2 cellular contexts compared by ENCODE assay signal in the genomic region with DNA sequence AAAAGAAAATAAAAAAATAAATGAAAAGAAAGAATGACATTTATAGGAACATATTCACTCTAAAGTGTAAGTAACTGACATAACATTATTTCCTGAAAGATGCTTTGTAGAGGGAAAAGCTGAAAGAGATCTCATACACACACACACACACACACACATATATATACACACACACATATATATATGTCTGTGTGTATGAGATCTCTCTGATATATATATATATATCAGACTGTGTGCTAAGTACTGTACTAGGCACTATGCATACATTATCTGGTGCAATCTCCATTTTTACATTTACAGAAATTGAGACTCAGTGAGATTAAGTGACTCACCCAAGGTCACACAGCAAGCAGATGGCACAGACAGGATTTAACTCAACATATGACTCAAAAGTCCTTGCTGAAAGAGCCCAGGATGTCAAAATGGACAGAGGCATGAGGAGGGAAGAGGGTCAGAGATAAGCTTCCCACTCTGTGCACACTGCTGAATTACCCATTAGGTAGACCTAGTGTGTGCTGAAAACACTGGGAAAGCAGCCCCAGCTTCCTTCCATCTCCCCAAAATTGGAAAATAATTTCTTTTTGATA.
TF ChIP-seq lines count a peak whose summit lies in the region.

No MANE protein-coding gene starts in this region.

TF ChIP-seq in GM23338, 12 proteins besides CTCF, POLR2A, EP300 and RAD21:
- TF ChIP-seq REST (IDR thresholded peaks at IDR 0.05; ENCODE audit: unreplicated experiment) (no peak), ZNF114 (CRISPR knock-in tag; IDR thresholded peaks at IDR 0.05) (no peak), POLR2AphosphoS5 (IDR thresholded peaks at IDR 0.05; ENCODE audit: low read depth) (no peak)
- TF ChIP-seq, protein P1, sequence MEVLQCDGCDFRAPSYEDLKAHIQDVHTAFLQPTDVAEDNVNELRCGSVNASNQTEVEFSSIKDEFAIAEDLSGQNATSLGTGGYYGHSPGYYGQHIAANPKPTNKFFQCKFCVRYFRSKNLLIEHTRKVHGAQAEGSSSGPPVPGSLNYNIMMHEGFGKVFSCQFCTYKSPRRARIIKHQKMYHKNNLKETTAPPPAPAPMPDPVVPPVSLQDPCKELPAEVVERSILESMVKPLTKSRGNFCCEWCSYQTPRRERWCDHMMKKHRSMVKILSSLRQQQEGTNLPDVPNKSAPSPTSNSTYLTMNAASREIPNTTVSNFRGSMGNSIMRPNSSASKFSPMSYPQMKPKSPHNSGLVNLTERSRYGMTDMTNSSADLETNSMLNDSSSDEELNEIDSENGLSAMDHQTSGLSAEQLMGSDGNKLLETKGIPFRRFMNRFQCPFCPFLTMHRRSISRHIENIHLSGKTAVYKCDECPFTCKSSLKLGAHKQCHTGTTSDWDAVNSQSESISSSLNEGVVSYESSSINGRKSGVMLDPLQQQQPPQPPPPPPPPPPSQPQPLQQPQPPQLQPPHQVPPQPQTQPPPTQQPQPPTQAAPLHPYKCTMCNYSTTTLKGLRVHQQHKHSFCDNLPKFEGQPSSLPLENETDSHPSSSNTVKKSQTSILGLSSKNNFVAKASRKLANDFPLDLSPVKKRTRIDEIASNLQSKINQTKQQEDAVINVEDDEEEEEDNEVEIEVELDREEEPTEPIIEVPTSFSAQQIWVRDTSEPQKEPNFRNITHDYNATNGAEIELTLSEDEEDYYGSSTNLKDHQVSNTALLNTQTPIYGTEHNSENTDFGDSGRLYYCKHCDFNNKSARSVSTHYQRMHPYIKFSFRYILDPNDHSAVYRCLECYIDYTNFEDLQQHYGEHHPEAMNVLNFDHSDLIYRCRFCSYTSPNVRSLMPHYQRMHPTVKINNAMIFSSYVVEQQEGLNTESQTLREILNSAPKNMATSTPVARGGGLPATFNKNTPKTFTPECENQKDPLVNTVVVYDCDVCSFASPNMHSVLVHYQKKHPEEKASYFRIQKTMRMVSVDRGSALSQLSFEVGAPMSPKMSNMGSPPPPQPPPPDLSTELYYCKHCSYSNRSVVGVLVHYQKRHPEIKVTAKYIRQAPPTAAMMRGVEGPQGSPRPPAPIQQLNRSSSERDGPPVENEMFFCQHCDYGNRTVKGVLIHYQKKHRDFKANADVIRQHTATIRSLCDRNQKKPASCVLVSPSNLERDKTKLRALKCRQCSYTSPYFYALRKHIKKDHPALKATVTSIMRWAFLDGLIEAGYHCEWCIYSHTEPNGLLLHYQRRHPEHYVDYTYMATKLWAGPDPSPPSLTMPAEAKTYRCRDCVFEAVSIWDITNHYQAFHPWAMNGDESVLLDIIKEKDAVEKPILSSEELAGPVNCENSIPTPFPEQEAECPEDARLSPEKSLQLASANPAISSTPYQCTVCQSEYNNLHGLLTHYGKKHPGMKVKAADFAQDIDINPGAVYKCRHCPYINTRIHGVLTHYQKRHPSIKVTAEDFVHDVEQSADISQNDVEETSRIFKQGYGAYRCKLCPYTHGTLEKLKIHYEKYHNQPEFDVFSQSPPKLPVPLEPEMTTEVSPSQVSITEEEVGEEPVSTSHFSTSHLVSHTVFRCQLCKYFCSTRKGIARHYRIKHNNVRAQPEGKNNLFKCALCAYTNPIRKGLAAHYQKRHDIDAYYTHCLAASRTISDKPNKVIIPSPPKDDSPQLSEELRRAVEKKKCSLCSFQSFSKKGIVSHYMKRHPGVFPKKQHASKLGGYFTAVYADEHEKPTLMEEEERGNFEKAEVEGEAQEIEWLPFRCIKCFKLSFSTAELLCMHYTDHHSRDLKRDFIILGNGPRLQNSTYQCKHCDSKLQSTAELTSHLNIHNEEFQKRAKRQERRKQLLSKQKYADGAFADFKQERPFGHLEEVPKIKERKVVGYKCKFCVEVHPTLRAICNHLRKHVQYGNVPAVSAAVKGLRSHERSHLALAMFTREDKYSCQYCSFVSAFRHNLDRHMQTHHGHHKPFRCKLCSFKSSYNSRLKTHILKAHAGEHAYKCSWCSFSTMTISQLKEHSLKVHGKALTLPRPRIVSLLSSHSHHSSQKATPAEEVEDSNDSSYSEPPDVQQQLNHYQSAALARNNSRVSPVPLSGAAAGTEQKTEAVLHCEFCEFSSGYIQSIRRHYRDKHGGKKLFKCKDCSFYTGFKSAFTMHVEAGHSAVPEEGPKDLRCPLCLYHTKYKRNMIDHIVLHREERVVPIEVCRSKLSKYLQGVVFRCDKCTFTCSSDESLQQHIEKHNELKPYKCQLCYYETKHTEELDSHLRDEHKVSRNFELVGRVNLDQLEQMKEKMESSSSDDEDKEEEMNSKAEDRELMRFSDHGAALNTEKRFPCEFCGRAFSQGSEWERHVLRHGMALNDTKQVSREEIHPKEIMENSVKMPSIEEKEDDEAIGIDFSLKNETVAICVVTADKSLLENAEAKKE (CRISPR knock-in tag; IDR thresholded peaks at IDR 0.05): no peak
TF ChIP-seq in GM23338: peak in this region for 0.

TF ChIP-seq in SK-N-SH, 30 proteins besides CTCF, POLR2A, EP300 and RAD21 (continued from another document):
- TF ChIP-seq REST (IDR thresholded peaks at IDR 0.05; ENCODE audit: low read depth, low read length) (0 out of 2 replicates have a peak, but pooled peaks have one; percentile 10), TAF1 (IDR thresholded peaks at IDR 0.05; ENCODE audit: borderline replicate concordance, low read depth, low read length) (no peak), IRF3 (IDR thresholded peaks at IDR 0.05; ENCODE audit: low read depth, low read length) (no peak), FOXM1 (IDR thresholded peaks at IDR 0.05; ENCODE audit: low read depth) (no peak), NRF1 (IDR thresholded peaks at IDR 0.05; ENCODE audit: low read depth, low read length) (no peak), GABPA (IDR thresholded peaks at IDR 0.05; ENCODE audit: low read depth) (no peak), GATA2 (CRISPR knock-in tag; IDR thresholded peaks at IDR 0.05) (no peak), POLR2AphosphoS5 (IDR thresholded peaks at IDR 0.05; ENCODE audit: low read depth, low read length) (no peak), RCOR1 (IDR thresholded peaks at IDR 0.05; ENCODE audit: low read length) (no peak)
- TF ChIP-seq, protein P2, sequence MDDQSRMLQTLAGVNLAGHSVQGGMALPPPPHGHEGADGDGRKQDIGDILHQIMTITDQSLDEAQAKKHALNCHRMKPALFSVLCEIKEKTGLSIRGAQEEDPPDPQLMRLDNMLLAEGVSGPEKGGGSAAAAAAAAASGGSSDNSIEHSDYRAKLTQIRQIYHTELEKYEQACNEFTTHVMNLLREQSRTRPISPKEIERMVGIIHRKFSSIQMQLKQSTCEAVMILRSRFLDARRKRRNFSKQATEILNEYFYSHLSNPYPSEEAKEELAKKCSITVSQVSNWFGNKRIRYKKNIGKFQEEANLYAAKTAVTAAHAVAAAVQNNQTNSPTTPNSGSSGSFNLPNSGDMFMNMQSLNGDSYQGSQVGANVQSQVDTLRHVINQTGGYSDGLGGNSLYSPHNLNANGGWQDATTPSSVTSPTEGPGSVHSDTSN (IDR thresholded peaks at IDR 0.05): no peak
